In genomic region chr17:27612160-27612767, GRCh38 we compare ENCODE assay signal across 24 cellular contexts. TPM values are rescaled to one million over a fixed set of nuclear protein-coding genes. Genes with fewer than 3 reads are reported as not detected.
DNase-seq lines count a peak whose midpoint lies in the region; ATAC-seq and TF ChIP-seq lines count a peak whose summit lies in the region.
"Had no signal": no experiment of that assay in that cellular context is flagged by ENCODE, and none has a peak within 500 bp of the region (broad histone marks: within the 10 kb centered on the region; RNA-seq: fewer than 3 reads in every experiment).

No MANE protein-coding gene starts in this region.

- TF ChIP-seq CTCF in AG10803 (conservative IDR thresholded peaks at IDR 0.05; ENCODE audit: low read length), result no peak
- no peak for TF ChIP-seq CTCF in fibroblast of villous mesenchyme (IDR thresholded peaks at IDR 0.05; ENCODE audit: insufficient read depth, low read depth, low read length)
- TF ChIP-seq CTCF in RWPE1 (conservative IDR thresholded peaks at IDR 0.05; ENCODE audit: low read depth), result no peak

- POLR2A ChIA-PET in activated CD4-positive, alpha-beta memory T cell treated with anti-CD3 and anti-CD28 coated beads for 36 hours (lab: Charles Lee), result no interaction called here
- POLR2A ChIA-PET in RWPE1 (lab: Yijun Ruan, JAX; ENCODE audit: low non-redundant PET), result no interaction called here

- peak overlapping the region; percentile 92 for H3K27ac Mint-ChIP-seq in activated CD4-positive, alpha-beta T cell treated with anti-CD3 and anti-CD28 coated beads, Interleukin-2, amount 10 ng/mL, durations not matched to agents 24 days and 14 days
- peak overlapping the region; percentile 71 for H3K27ac Mint-ChIP-seq in activated CD4-positive, alpha-beta memory T cell treated with anti-CD3 and anti-CD28 coated beads for 36 hours
- H3K27ac Mint-ChIP-seq: B cell had no signal

- CTCF ChIA-PET in activated CD4-positive, alpha-beta memory T cell treated with anti-CD3 and anti-CD28 coated beads for 36 hours (lab: Charles Lee), result interaction anchor here (1.0 to 1.7 kb wide), 5 partner anchors 9 to 38 kb away, joined by 3 to 8 read pairs (median 5); no protein-coding TSS in a partner anchor
- CTCF ChIA-PET in RWPE1 (lab: Yijun Ruan, JAX), result interaction anchor here (0.7 kb wide), 1 partner anchor 356 kb away, joined by 3 read pairs; no protein-coding TSS in a partner anchor

- no peak for ATAC-seq in HG02610 (IDR thresholded peaks at IDR 0.05; ENCODE audit: unreplicated experiment)
- ATAC-seq: A549 had no signal

- no peaks in the 10 kb centered on the region for H3K9me3 Mint-ChIP-seq in activated CD4-positive, alpha-beta T cell treated with anti-CD3 and anti-CD28 coated beads, Interleukin-2, amount 10 ng/mL, durations not matched to agents 24 days and 14 days
- H3K9me3 Mint-ChIP-seq in activated CD4-positive, alpha-beta memory T cell treated with anti-CD3 and anti-CD28 coated beads for 36 hours, result no peaks in the 10 kb centered on the region

- H3K4me3 Mint-ChIP-seq in activated CD4-positive, alpha-beta T cell treated with anti-CD3 and anti-CD28 coated beads, Interleukin-2, amount 10 ng/mL, durations not matched to agents 24 days and 14 days, result peak overlapping the region; percentile 19
- H3K4me3 Mint-ChIP-seq in activated CD4-positive, alpha-beta memory T cell treated with anti-CD3 and anti-CD28 coated beads for 36 hours, result no peak overlapping the region
- H3K4me3 Mint-ChIP-seq: B cell had no signal

- intact Hi-C loops in activated CD4-positive, alpha-beta T cell treated with anti-CD3 and anti-CD28 coated beads, Interleukin-2, amount 10 ng/mL, durations not matched to agents 24 days and 14 days (cut with micrococcal nuclease), result no loop called here
- intact Hi-C loops in activated CD4-positive, alpha-beta memory T cell treated with anti-CD3 and anti-CD28 coated beads for 36 hours (cut with micrococcal nuclease), result loop anchor here (1.0 kb wide), 1 partner anchor 39 kb away; no protein-coding TSS in a partner anchor

- H3K36me3 Mint-ChIP-seq in activated CD4-positive, alpha-beta T cell treated with anti-CD3 and anti-CD28 coated beads, Interleukin-2, amount 10 ng/mL, durations not matched to agents 24 days and 14 days (ENCODE audit: low read depth), result peaks cover 78% of the 10 kb centered on the region
- H3K36me3 Mint-ChIP-seq in activated CD4-positive, alpha-beta memory T cell treated with anti-CD3 and anti-CD28 coated beads for 36 hours, result peaks cover 63% of the 10 kb centered on the region

- H3K4me1 Mint-ChIP-seq in activated CD4-positive, alpha-beta T cell treated with anti-CD3 and anti-CD28 coated beads, Interleukin-2, amount 10 ng/mL, durations not matched to agents 24 days and 14 days, result peaks cover 53% of the 10 kb centered on the region
- peaks cover 48% of the 10 kb centered on the region for H3K4me1 Mint-ChIP-seq in activated CD4-positive, alpha-beta memory T cell treated with anti-CD3 and anti-CD28 coated beads for 36 hours (ENCODE audit: low read depth)
- H3K4me1 Mint-ChIP-seq: B cell had no signal

- no peak overlapping the region for H3K27ac ChIP-seq in RWPE1
- H3K27ac ChIP-seq: A549, ascending aorta, neutrophil, SK-N-MC, WERI-Rb-1 had no signal

- H3K4me3 ChIP-seq in AG10803 (ENCODE audit: low read length) (no peak overlapping the region), fibroblast of villous mesenchyme (ENCODE audit: low read depth, low read length) (no peak overlapping the region)
- H3K4me3 ChIP-seq: A549, ascending aorta, SK-N-MC had no signal

- DNase-seq in activated CD4-positive, alpha-beta T cell treated with anti-CD3 and anti-CD28 coated beads, Interleukin-2, amount 10 ng/mL, durations not matched to agents 24 days and 14 days, result peak; percentile 63
- no peak for DNase-seq in activated CD4-positive, alpha-beta T cell treated with anti-CD3 and anti-CD28 coated beads for 4 hours
- DNase-seq in AG10803 (ENCODE audit: low read depth) (peak; percentile 10), fibroblast of villous mesenchyme (ENCODE audit: low read depth) (peak; percentile 66), NCI-H774 (lab: John Stamatoyannopoulos, UW) (no peak), RWPE1 (ENCODE audit: low spot score) (no peak)
- peak; percentile 38 for DNase-seq in activated CD4-positive, alpha-beta memory T cell treated with anti-CD3 and anti-CD28 coated beads for 36 hours
- DNase-seq: activated gamma-delta T cell treated with Interleukin-2 at 50 U/mL for 16 hours; caudate nucleus; dermis blood vessel endothelial cell; DMS53; GDM1; NCI-H1105; NCI-H1930; NCI-H345; NCI-H748 treated with DMSO at 0.1 percent for 48 hours; stimulated activated CD8-positive, alpha-beta memory T cell treated with anti-CD3 and anti-CD28 coated beads, Interleukin-4, amount 100 ng/mL, for 48 hours; WERI-Rb-1 had no signal

- H3K27me3 Mint-ChIP-seq in activated CD4-positive, alpha-beta T cell treated with anti-CD3 and anti-CD28 coated beads, Interleukin-2, amount 10 ng/mL, durations not matched to agents 24 days and 14 days, result no peaks in the 10 kb centered on the region
- H3K27me3 Mint-ChIP-seq in activated CD4-positive, alpha-beta memory T cell treated with anti-CD3 and anti-CD28 coated beads for 36 hours, result no peaks in the 10 kb centered on the region
- H3K27me3 Mint-ChIP-seq: B cell had no signal

RNA-seq across cellular contexts. Expression of gene LGALS9, which starts 18.7 kb away (rescaled TPM):
- total RNA-seq in activated CD4-positive, alpha-beta T cell treated with anti-CD3 and anti-CD28 coated beads, Interleukin-2, amount 10 ng/mL, durations not matched to agents 24 days and 14 days, result 46.4 and 51.6 TPM in 2 replicates
- 10 to 100 TPM; 44.3 to 45.4 TPM for total RNA-seq in activated CD4-positive, alpha-beta memory T cell treated with anti-CD3 and anti-CD28 coated beads for 36 hours
- total RNA-seq in fibroblast of villous mesenchyme, result 1.7 and 2.3 TPM in 2 replicates

Comparison
In these comparisons a context has a peak if more than half of its experiments do, and no peak if none do; other contexts are left out.
1. DNase-seq: peak in activated CD4-positive, alpha-beta T cell treated with anti-CD3 and anti-CD28 coated beads, Interleukin-2, amount 10 ng/mL, durations not matched to agents 24 days and 14 days (single experiment), AG10803 (single experiment), activated CD4-positive, alpha-beta memory T cell treated with anti-CD3 and anti-CD28 coated beads for 36 hours (single experiment) and fibroblast of villous mesenchyme (single experiment); none in activated CD4-positive, alpha-beta T cell treated with anti-CD3 and anti-CD28 coated beads for 4 hours (0 of 2), NCI-H774 (single experiment) and RWPE1 (single experiment).
2. RNA of gene LGALS9, which starts 18.7 kb away (total RNA-seq): 46.4 to 51.6 TPM in activated CD4-positive, alpha-beta T cell treated with anti-CD3 and anti-CD28 coated beads, Interleukin-2, amount 10 ng/mL, durations not matched to agents 24 days and 14 days and 44.3 to 45.4 TPM in activated CD4-positive, alpha-beta memory T cell treated with anti-CD3 and anti-CD28 coated beads for 36 hours; 1.7 to 2.3 TPM in fibroblast of villous mesenchyme; every median in the first group is over 10 times any median in the second.